Comparison of ENCODE assay signal across 20 cellular contexts in the genomic region with DNA sequence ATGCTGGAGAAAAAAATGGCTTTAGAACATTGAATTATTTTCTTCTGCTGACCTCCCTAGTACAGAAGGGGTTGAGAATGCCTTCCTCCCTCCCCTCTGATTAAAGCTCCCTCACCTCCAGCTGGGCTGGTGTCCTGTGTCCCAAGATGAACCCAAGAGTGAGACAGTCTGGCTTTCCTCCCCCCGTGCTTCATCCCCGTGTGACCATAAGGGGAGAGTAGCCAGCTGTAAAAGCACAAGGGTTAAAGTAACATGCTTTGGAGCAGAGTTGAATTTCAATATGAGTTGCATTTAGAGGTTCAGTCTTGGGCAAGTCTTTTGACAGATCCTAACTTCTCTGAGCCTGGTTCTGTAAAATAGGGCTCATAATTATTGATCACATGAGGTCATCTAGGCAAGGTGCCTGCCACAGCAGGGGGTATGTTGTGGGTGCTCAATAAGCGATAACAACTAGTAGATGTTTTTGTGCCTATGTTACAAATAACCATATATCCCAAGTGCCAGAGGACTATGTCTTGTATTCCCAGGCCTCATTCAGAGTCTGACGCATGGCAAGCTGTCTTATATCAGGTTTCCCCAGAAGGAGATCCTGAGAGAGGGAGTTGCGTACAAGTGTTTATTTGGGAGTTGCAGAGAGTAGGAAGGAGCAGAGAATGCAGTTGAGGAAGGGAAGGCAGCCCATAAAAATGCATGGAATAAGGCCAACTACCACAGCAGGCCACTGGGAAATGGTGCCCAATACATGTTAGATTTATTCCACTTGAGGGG. TPM values are rescaled to one million over a fixed set of nuclear protein-coding genes. Genes with fewer than 3 reads are reported as not detected.
DNase-seq lines count a peak whose midpoint lies in the region; ATAC-seq and TF ChIP-seq lines count a peak whose summit lies in the region.
"Had no signal": no experiment of that assay in that cellular context is flagged by ENCODE, and none has a peak within 500 bp of the region (broad histone marks: within the 10 kb centered on the region; RNA-seq: fewer than 3 reads in every experiment).

No MANE protein-coding gene starts in this region.

- no peak overlapping the region for H3K4me3 ChIP-seq in left ventricle myocardium inferior
- no peak overlapping the region for H3K4me3 ChIP-seq in WERI-Rb-1 (ENCODE audit: low read depth, low read length)
- H3K4me3 ChIP-seq: GM23338, SJSA1 had no signal

- peak overlapping the region; percentile 68 for H3K27ac Mint-ChIP-seq in osteocyte (ENCODE audit: unreplicated experiment)
- no peak overlapping the region for H3K27ac Mint-ChIP-seq in stimulated activated memory B cell treated with anti-CD40 and anti-IgM and Interleukin-4, amounts not matched to agents 10 μg/mL and 1 μg/mL and 100 μg/mL, for 72 hours
- H3K27ac Mint-ChIP-seq: B cell, GM23338 had no signal

- H3K9me3 ChIP-seq in left ventricle myocardium inferior (replicated peaks) (no peaks in the 10 kb centered on the region), WERI-Rb-1 (ENCODE audit: severe bottlenecking) (no peaks in the 10 kb centered on the region)
- H3K9me3 ChIP-seq: SJSA1 had no signal

- H3K27ac ChIP-seq in left ventricle myocardium inferior (replicated peaks) (peak overlapping the region; percentile 36), WERI-Rb-1 (no peak overlapping the region)
- H3K27ac ChIP-seq: SJSA1 had no signal

- H3K36me3 ChIP-seq in left ventricle myocardium inferior: no peaks in the 10 kb centered on the region
- no peaks in the 10 kb centered on the region for H3K36me3 ChIP-seq in WERI-Rb-1
- H3K36me3 ChIP-seq: SJSA1 had no signal

- H3K27me3 ChIP-seq in left ventricle myocardium inferior (ENCODE audit: low read depth): peaks cover 10% of the 10 kb centered on the region
- H3K27me3 ChIP-seq in WERI-Rb-1 (ENCODE audit: insufficient read depth, low read depth, severe bottlenecking): peaks cover 47% of the 10 kb centered on the region

- H3K36me3 Mint-ChIP-seq in osteocyte (ENCODE audit: unreplicated experiment): no peaks in the 10 kb centered on the region
- no peaks in the 10 kb centered on the region for H3K36me3 Mint-ChIP-seq in stimulated activated memory B cell treated with anti-CD40 and anti-IgM and Interleukin-4, amounts not matched to agents 10 μg/mL and 1 μg/mL and 100 μg/mL, for 72 hours

- intact Hi-C loops in left ventricle myocardium inferior (cut with micrococcal nuclease): no loop called here
- intact Hi-C loops in cardiac septum (cut with DNase I): no loop called here

- H3K4me1 Mint-ChIP-seq in osteocyte (ENCODE audit: unreplicated experiment): peaks cover 20% of the 10 kb centered on the region
- H3K4me1 Mint-ChIP-seq in stimulated activated memory B cell treated with anti-CD40 and anti-IgM and Interleukin-4, amounts not matched to agents 10 μg/mL and 1 μg/mL and 100 μg/mL, for 72 hours: no peaks in the 10 kb centered on the region
- H3K4me1 Mint-ChIP-seq: B cell, GM23338 had no signal

- DNase-seq in left ventricle myocardium inferior (no peak), cardiac septum (ENCODE audit: low spot score) (no peak), WERI-Rb-1 (peak; percentile 78), osteocyte (ENCODE audit: extremely low spot score, unreplicated experiment) (no peak), smooth muscle cell of the brain vasculature (ENCODE audit: low read depth, low spot score) (peak; percentile 18), midbrain (lab: John Stamatoyannopoulos, UW) (no peak)
- DNase-seq: DMS79, HCEC 1CT, Kasumi-1, NCI-H1092, NCI-H146, NCI-H2227 treated with DMSO at 0.1 percent for 48 hours, NCI-H510A, NCI-H774 had no signal

- ATAC-seq in HG03135 (IDR thresholded peaks at IDR 0.05; ENCODE audit: unreplicated experiment): no peak
- ATAC-seq in stimulated activated memory B cell treated with anti-CD40 and anti-IgM and Interleukin-4, amounts not matched to agents 10 μg/mL and 1 μg/mL and 100 μg/mL, for 72 hours: no peak
- ATAC-seq: GM23338 had no signal

- no peak for TF ChIP-seq CTCF in left ventricle myocardium inferior (IDR thresholded peaks at IDR 0.05; ENCODE audit: borderline replicate concordance)
- no peak for TF ChIP-seq CTCF in WERI-Rb-1 (IDR thresholded peaks at IDR 0.05; ENCODE audit: low read depth, low read length)
- no peak for TF ChIP-seq CTCF in osteocyte (IDR thresholded peaks at IDR 0.05)

- no peak overlapping the region for H3K4me3 Mint-ChIP-seq in osteocyte (ENCODE audit: unreplicated experiment)
- H3K4me3 Mint-ChIP-seq in stimulated activated memory B cell treated with anti-CD40 and anti-IgM and Interleukin-4, amounts not matched to agents 10 μg/mL and 1 μg/mL and 100 μg/mL, for 72 hours: no peak overlapping the region
- H3K4me3 Mint-ChIP-seq: B cell, GM23338 had no signal

- peaks cover 9% of the 10 kb centered on the region for H3K4me1 ChIP-seq in left ventricle myocardium inferior
- H3K4me1 ChIP-seq: SJSA1 had no signal

- peaks cover 50% of the 10 kb centered on the region for H3K27me3 Mint-ChIP-seq in osteocyte (ENCODE audit: unreplicated experiment)
- H3K27me3 Mint-ChIP-seq in stimulated activated memory B cell treated with anti-CD40 and anti-IgM and Interleukin-4, amounts not matched to agents 10 μg/mL and 1 μg/mL and 100 μg/mL, for 72 hours: peaks cover 23% of the 10 kb centered on the region

- no peaks in the 10 kb centered on the region for H3K9me3 Mint-ChIP-seq in osteocyte (ENCODE audit: unreplicated experiment)
- H3K9me3 Mint-ChIP-seq in stimulated activated memory B cell treated with anti-CD40 and anti-IgM and Interleukin-4, amounts not matched to agents 10 μg/mL and 1 μg/mL and 100 μg/mL, for 72 hours: no peaks in the 10 kb centered on the region
- H3K9me3 Mint-ChIP-seq: GM23338 had no signal

RNA-seq across cellular contexts. Expression of a gene that starts 4.1 kb away (rescaled TPM):
- total RNA-seq in left ventricle myocardium inferior (not detected), cardiac septum (not detected), osteocyte (not detected in 2 replicates)
- total RNA-seq: B cell, GM23338, MCF 10A, SJSA1 had no signal

RNA-seq across cellular contexts. Expression of a gene that starts 5.4 kb away (rescaled TPM):
- not detected for total RNA-seq in left ventricle myocardium inferior
- not detected for total RNA-seq in cardiac septum
- total RNA-seq in osteocyte: not detected in 2 replicates
- total RNA-seq: B cell, GM23338, MCF 10A, SJSA1 had no signal

RNA-seq across cellular contexts. Expression of a gene that starts 40.6 kb away (rescaled TPM):
- total RNA-seq in left ventricle myocardium inferior (21.0 TPM), cardiac septum (26.7 TPM), osteocyte (14.9 and 17.1 TPM in 2 replicates)

RNA-seq across cellular contexts. Expression of a gene that starts 48.2 kb away (rescaled TPM):
- total RNA-seq in left ventricle myocardium inferior (1.4 TPM), cardiac septum (0.48 TPM), osteocyte (not detected in 2 replicates)
- total RNA-seq: B cell, MCF 10A, SJSA1 had no signal

RNA-seq across cellular contexts. Expression of a gene that starts 50.7 kb away (rescaled TPM):
- total RNA-seq in left ventricle myocardium inferior: 34.6 TPM
- total RNA-seq in cardiac septum: 35.4 TPM
- 97.4 and 99.4 TPM in 2 replicates for total RNA-seq in osteocyte

Comparison
In these comparisons a context has a peak if more than half of its experiments do, and no peak if none do; other contexts are left out.
1. DNase-seq: peak in WERI-Rb-1 (single experiment) and smooth muscle cell of the brain vasculature (single experiment); none in left ventricle myocardium inferior (single experiment), cardiac septum (single experiment), osteocyte (single experiment) and midbrain (single experiment).